Comparison of ENCODE assay signal across 10 cellular contexts in the genomic region with DNA sequence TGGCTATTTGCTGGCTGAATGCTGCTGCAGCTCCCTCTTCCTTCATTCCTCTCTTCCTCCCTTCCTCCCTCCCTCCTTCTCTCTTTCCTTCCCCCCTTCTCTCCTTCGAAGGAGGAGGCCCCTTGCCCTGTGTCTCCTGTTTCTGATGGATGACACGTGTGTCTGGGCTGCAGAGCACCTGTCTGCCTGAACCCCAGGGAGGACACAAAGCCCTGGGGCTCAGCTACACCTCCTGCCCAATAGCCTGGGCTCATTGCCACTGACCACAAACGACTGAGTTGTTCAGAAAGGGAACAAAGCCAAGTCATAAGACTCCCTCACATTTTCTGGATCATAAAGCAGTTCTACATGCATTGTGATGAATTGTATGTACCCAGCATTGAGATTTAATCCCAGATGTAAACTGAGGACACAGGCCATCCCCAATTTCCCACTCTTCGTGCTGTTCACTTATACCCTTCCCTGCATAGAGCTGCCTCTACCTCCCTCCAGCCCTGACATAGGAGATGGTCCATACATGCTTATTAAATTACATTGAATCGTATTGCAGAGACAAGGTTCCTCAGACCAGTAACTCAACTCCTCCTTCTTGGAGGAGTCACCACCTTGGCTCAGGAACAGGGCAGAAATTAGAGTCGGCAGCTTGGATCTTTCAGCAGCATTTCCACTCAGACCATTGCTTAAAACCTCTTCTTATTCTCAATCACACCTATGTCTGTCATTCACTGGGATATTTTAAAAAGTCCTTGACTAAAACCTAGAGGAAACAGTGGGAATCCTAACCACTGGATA. TPM values are rescaled to one million over a fixed set of nuclear protein-coding genes. Genes with fewer than 3 reads are reported as not detected.
DNase-seq lines count a peak whose midpoint lies in the region.
"Had no signal": no experiment of that assay in that cellular context is flagged by ENCODE, and none has a peak within 500 bp of the region (broad histone marks: within the 10 kb centered on the region; RNA-seq: fewer than 3 reads in every experiment).

No MANE protein-coding gene starts in this region.

- DNase-seq in GM04503 (ENCODE audit: low read depth) (peak; percentile 14), NCI-H226 (peak; percentile 96), dedifferentiated amniotic fluid mesenchymal stem cell (ENCODE audit: extremely low spot score) (peak; percentile 44), myocyte (ENCODE audit: low read depth) (peak; percentile 91), GM19240 (ENCODE audit: insufficient read length, low spot score) (no peak), mucosa of gallbladder (ENCODE audit: low spot score) (no peak), HuH-7.5 (ENCODE audit: low spot score) (no peak)
- DNase-seq in activated CD4-positive, alpha-beta T cell treated with anti-CD3 and anti-CD28 coated beads, Interleukin-2, amount 50 U/mL, for 1 hour = no peak
- DNase-seq: NCI-H446, posterior cingulate gyrus had no signal

RNA-seq across cellular contexts. Expression of a gene that starts 1.2 kb away (rescaled TPM):
- 21.9 and 31.7 TPM in 2 replicates for total RNA-seq in myocyte
- polyA plus RNA-seq in myocyte (2012) = 74.1 TPM
- not detected for total RNA-seq in mucosa of gallbladder

RNA-seq across cellular contexts. Expression of a gene that starts 40.1 kb away (rescaled TPM):
- total RNA-seq in myocyte = 7.1 and 11.9 TPM in 2 replicates
- polyA plus RNA-seq in myocyte (2012) = 3.3 TPM
- 0.32 TPM for total RNA-seq in mucosa of gallbladder

Comparison
In these comparisons a context has a peak if more than half of its experiments do, and no peak if none do; other contexts are left out.
1. DNase-seq: peak in GM04503 (single experiment), NCI-H226 (single experiment), dedifferentiated amniotic fluid mesenchymal stem cell (single experiment) and myocyte (single experiment); none in activated CD4-positive, alpha-beta T cell treated with anti-CD3 and anti-CD28 coated beads, Interleukin-2, amount 50 U/mL, for 1 hour (single experiment), GM19240 (single experiment), mucosa of gallbladder (single experiment) and HuH-7.5 (single experiment).
2. RNA of a gene that starts 1.2 kb away (total RNA-seq): 21.9 to 31.7 TPM in myocyte; not detected in mucosa of gallbladder (single experiment); every median in the first group is over 10 times any median in the second.